1 cellular context compared by ENCODE assay signal in the genomic region with DNA sequence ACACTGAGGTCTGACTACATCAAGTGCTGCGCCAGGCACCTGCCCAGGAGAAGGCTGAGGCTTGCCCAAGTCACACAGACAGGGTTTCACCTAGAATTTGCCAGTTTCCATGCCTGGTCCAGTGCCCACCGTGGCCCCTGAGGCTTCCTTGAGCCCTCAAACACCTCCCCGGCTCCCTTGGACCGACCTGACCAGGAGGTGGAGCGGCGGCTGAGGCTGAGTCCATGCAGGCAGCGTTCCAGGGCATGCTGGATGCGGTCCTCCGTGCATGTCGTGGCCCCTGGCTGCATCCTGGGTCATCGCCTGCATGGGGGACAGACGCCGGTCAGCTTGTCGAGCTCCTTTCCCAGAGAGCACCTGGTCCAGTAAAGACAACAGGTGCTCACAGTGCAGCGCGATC.
TF ChIP-seq lines count a peak whose summit lies in the region.

No MANE protein-coding gene starts in this region.

TF ChIP-seq in GM12878, 131 proteins besides CTCF, POLR2A, EP300 and RAD21:
- TF ChIP-seq TAF1 (IDR thresholded peaks at IDR 0.05; ENCODE audit: borderline replicate concordance, low read depth, low read length) (no peak), CUX1 (IDR thresholded peaks at IDR 0.05; ENCODE audit: insufficient replicate concordance, low read depth, low read length) (no peak), ETV6 (conservative IDR thresholded peaks at IDR 0.05 in 1 of 2, IDR thresholded peaks at IDR 0.05 in 1 of 2; ENCODE audit: borderline replicate concordance in 1 of 2, low read depth in 1 of 2) (no peak), ZNF24 (IDR thresholded peaks at IDR 0.05) (no peak), ZBED1 (IDR thresholded peaks at IDR 0.05; ENCODE audit: borderline replicate concordance) (no peak), ZNF274 (IDR thresholded peaks at IDR 0.05; ENCODE audit: insufficient read depth, insufficient read length) (no peak), GABPA (IDR thresholded peaks at IDR 0.05; ENCODE audit: low read depth) (no peak), IKZF2 (IDR thresholded peaks at IDR 0.05) (no peak), ASH2L (IDR thresholded peaks at IDR 0.05; ENCODE audit: borderline replicate concordance, low read depth) (no peak), PKNOX1 (IDR thresholded peaks at IDR 0.05) (no peak), E2F4 (IDR thresholded peaks at IDR 0.05; ENCODE audit: low read depth, low read length) (no peak), ZNF207 (IDR thresholded peaks at IDR 0.05; ENCODE audit: borderline replicate concordance) (no peak), BMI1 (IDR thresholded peaks at IDR 0.05; ENCODE audit: borderline replicate concordance) (no peak), TCF7 (IDR thresholded peaks at IDR 0.05; ENCODE audit: borderline replicate concordance) (no peak), RCOR1 (conservative IDR thresholded peaks at IDR 0.05; ENCODE audit: low read depth, low read length) (no peak), CREB1 (IDR thresholded peaks at IDR 0.05; ENCODE audit: low read depth) (no peak), IRF4 (IDR thresholded peaks at IDR 0.05; ENCODE audit: low read depth, low read length) (no peak)
- TF ChIP-seq, protein P1, sequence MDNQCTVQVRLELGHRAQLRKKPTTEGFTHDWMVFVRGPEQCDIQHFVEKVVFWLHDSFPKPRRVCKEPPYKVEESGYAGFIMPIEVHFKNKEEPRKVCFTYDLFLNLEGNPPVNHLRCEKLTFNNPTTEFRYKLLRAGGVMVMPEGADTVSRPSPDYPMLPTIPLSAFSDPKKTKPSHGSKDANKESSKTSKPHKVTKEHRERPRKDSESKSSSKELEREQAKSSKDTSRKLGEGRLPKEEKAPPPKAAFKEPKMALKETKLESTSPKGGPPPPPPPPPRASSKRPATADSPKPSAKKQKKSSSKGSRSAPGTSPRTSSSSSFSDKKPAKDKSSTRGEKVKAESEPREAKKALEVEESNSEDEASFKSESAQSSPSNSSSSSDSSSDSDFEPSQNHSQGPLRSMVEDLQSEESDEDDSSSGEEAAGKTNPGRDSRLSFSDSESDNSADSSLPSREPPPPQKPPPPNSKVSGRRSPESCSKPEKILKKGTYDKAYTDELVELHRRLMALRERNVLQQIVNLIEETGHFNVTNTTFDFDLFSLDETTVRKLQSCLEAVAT (IDR thresholded peaks at IDR 0.05): no peak
- TF ChIP-seq, protein P2, sequence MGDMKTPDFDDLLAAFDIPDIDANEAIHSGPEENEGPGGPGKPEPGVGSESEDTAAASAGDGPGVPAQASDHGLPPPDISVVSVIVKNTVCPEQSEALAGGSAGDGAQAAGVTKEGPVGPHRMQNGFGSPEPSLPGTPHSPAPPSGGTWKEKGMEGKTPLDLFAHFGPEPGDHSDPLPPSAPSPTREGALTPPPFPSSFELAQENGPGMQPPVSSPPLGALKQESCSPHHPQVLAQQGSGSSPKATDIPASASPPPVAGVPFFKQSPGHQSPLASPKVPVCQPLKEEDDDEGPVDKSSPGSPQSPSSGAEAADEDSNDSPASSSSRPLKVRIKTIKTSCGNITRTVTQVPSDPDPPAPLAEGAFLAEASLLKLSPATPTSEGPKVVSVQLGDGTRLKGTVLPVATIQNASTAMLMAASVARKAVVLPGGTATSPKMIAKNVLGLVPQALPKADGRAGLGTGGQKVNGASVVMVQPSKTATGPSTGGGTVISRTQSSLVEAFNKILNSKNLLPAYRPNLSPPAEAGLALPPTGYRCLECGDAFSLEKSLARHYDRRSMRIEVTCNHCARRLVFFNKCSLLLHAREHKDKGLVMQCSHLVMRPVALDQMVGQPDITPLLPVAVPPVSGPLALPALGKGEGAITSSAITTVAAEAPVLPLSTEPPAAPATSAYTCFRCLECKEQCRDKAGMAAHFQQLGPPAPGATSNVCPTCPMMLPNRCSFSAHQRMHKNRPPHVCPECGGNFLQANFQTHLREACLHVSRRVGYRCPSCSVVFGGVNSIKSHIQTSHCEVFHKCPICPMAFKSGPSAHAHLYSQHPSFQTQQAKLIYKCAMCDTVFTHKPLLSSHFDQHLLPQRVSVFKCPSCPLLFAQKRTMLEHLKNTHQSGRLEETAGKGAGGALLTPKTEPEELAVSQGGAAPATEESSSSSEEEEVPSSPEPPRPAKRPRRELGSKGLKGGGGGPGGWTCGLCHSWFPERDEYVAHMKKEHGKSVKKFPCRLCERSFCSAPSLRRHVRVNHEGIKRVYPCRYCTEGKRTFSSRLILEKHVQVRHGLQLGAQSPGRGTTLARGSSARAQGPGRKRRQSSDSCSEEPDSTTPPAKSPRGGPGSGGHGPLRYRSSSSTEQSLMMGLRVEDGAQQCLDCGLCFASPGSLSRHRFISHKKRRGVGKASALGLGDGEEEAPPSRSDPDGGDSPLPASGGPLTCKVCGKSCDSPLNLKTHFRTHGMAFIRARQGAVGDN (IDR thresholded peaks at IDR 0.05): no peak
- TF ChIP-seq, protein P3, sequence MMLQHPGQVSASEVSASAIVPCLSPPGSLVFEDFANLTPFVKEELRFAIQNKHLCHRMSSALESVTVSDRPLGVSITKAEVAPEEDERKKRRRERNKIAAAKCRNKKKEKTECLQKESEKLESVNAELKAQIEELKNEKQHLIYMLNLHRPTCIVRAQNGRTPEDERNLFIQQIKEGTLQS (IDR thresholded peaks at IDR 0.05; ENCODE audit: borderline replicate concordance, extremely low read depth, low read depth, low read length): no peak
